ENCODE assay signal across 9 cellular contexts in genomic region chr4:83112678-83113428, GRCh38. TPM values are rescaled to one million over a fixed set of nuclear protein-coding genes. Genes with fewer than 3 reads are reported as not detected.
DNase-seq lines count a peak whose midpoint lies in the region; ATAC-seq, FAIRE-seq and TF ChIP-seq lines count a peak whose summit lies in the region.
"Had no signal": no experiment of that assay in that cellular context is flagged by ENCODE, and none has a peak within 500 bp of the region (broad histone marks: within the 10 kb centered on the region; RNA-seq: fewer than 3 reads in every experiment).

No MANE protein-coding gene starts in this region.

- H3K36me3 ChIP-seq in left ventricle myocardium inferior (no peaks in the 10 kb centered on the region), body of pancreas (replicated peaks in 1 of 2; ENCODE audit: insufficient read depth in 1 of 2, low read depth in 2 of 2) (no peaks in the 10 kb centered on the region)

- intact Hi-C loops in left ventricle myocardium inferior (cut with micrococcal nuclease) (no loop called here), body of pancreas (cut with DNase I) (no loop called here)

- no peak for TF ChIP-seq POLR2A in body of pancreas (IDR thresholded peaks at IDR 0.05)

- WGBS in body of pancreas, 2 donors = 72 to 90% methylated on average over 16 of the region's 16 CpGs

- H3K27ac ChIP-seq in left ventricle myocardium inferior (replicated peaks) (no peak overlapping the region), body of pancreas (peak overlapping the region in 1 of 4 donors; percentile 1)

- ATAC-seq in body of pancreas = no peak

- H3K9me3 ChIP-seq in left ventricle myocardium inferior (replicated peaks) (no peaks in the 10 kb centered on the region), body of pancreas (no peaks in the 10 kb centered on the region)

- no peak overlapping the region for H3K4me3 ChIP-seq in choroid plexus epithelial cell (ENCODE audit: low read depth, low read length)
- H3K4me3 ChIP-seq in left ventricle myocardium inferior = no peak overlapping the region
- no peak overlapping the region for H3K4me3 ChIP-seq in body of pancreas

- H3K4me1 ChIP-seq in left ventricle myocardium inferior (peaks cover 17% of the 10 kb centered on the region), body of pancreas (peaks cover 13% of the 10 kb centered on the region)

- FAIRE-seq in GM19239 (lab: Jason Lieb, UNC) = peak; percentile 97

- H3K27me3 ChIP-seq in left ventricle myocardium inferior (ENCODE audit: low read depth) (peaks cover 14% of the 10 kb centered on the region), body of pancreas (no peaks in the 10 kb centered on the region)

- DNase-seq in GM19239 (ENCODE audit: insufficient read length, low spot score) (no peak), RPMI8226 (peak; percentile 59), choroid plexus epithelial cell (ENCODE audit: low read depth) (peak; percentile 48), NCI-H2227 treated with DMSO at 0.1 percent for 48 hours (lab: John Stamatoyannopoulos, UW) (no peak), left ventricle myocardium inferior (no peak), NCI-H69 (lab: John Stamatoyannopoulos, UW) (no peak), body of pancreas (no peak)
- peak; percentile 36 for DNase-seq in stimulated activated CD4-positive, alpha-beta T cell treated with anti-CD3 and anti-CD28 coated beads, Interleukin-4, amount 100 ng/mL, for 24 hours
- DNase-seq: GOT3 had no signal

- TF ChIP-seq CTCF in choroid plexus epithelial cell (conservative IDR thresholded peaks at IDR 0.05; ENCODE audit: low read depth, low read length) = no peak
- TF ChIP-seq CTCF in left ventricle myocardium inferior (IDR thresholded peaks at IDR 0.05; ENCODE audit: borderline replicate concordance) = no peak
- no peak for TF ChIP-seq CTCF in body of pancreas (IDR thresholded peaks at IDR 0.05)

RNA-seq across cellular contexts. Expression of gene PLAC8, which starts 1.7 kb away (rescaled TPM):
- 1.5 TPM for total RNA-seq in left ventricle myocardium inferior
- 1 to 10 TPM in 1 of 2 donors, not detected in 1; 2.6 TPM for total RNA-seq in body of pancreas

Comparison
In these comparisons a context has a peak if more than half of its experiments do, and no peak if none do; other contexts are left out.
1. DNase-seq: peak in RPMI8226 (single experiment), choroid plexus epithelial cell (single experiment) and stimulated activated CD4-positive, alpha-beta T cell treated with anti-CD3 and anti-CD28 coated beads, Interleukin-4, amount 100 ng/mL, for 24 hours (single experiment); none in GM19239 (single experiment), NCI-H2227 treated with DMSO at 0.1 percent for 48 hours (single experiment), left ventricle myocardium inferior (single experiment), NCI-H69 (single experiment) and body of pancreas (0 of 4).